25 cellular contexts compared by ENCODE assay signal in the genomic region with DNA sequence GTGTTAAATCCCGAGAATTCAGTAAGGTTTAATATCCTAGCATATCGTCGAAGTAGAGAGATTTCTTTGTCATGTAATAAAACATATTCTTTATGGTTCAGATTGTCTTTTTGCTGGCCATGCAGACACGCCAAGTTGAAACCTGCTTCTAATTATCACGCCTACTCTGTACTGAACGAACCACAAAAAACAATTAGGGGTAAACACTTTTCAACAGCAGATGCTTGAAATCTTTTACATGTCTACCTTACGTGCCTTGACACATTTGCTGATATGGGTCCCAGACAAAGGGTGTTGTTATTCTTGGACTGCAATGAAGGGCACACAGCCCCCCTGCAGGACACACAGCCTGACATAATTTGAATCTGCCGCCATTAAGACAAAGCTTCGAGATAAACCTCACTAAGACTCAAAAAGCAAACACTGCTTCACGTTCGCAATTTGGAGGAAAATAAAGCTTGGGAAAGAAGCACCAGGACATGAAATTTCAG. TPM values are rescaled to one million over a fixed set of nuclear protein-coding genes. Genes with fewer than 3 reads are reported as not detected.
DNase-seq lines count a peak whose midpoint lies in the region; ATAC-seq and TF ChIP-seq lines count a peak whose summit lies in the region.
"Had no signal": no experiment of that assay in that cellular context is flagged by ENCODE, and none has a peak within 500 bp of the region (broad histone marks: within the 10 kb centered on the region; RNA-seq: fewer than 3 reads in every experiment).

No MANE protein-coding gene starts in this region.

- H3K9me2 ChIP-seq in GM23248 (ENCODE audit: insufficient read depth), result no peaks in the 10 kb centered on the region

- DNase-seq in GM23248, result peak; percentile 47
- DNase-seq in left ventricle myocardium inferior, result no peak
- DNase-seq in gastrocnemius medialis, result no peak
- DNase-seq in AG20443 (ENCODE audit: low spot score), result no peak
- no peak for DNase-seq in stimulated activated CD4-positive, alpha-beta T cell treated with anti-CD3 and anti-CD28 coated beads, Interleukin-15, amount 100 ng/mL, for 24 hours
- no peak for DNase-seq in middle frontal gyrus (ENCODE audit: extremely low spot score, low spot score)
- DNase-seq: activated CD4-positive, alpha-beta memory T cell treated with anti-CD3 and anti-CD28 coated beads for 36 hours; activated CD8-positive, alpha-beta memory T cell treated with anti-CD3 and anti-CD28 coated beads, Interleukin-2, amount 50 U/mL, for 48 hours; anterior cingulate cortex; Calu3; KBM-7; MG63; NCI-H1105 treated with DMSO at 0.1 percent for 48 hours; NCI-H2081; NCI-H446 treated with DMSO at 0.1 percent for 48 hours; upper lobe of left lung had no signal

- no peaks in the 10 kb centered on the region for H3K27me3 Mint-ChIP-seq in brain
- H3K27me3 Mint-ChIP-seq: activated CD4-positive, alpha-beta memory T cell treated with anti-CD3 and anti-CD28 coated beads for 36 hours had no signal

- H3K27ac ChIP-seq in GM23248, result no peak overlapping the region
- H3K27ac ChIP-seq in left ventricle myocardium inferior (replicated peaks), result peak overlapping the region; percentile 82
- H3K27ac ChIP-seq in gastrocnemius medialis, result peak overlapping the region; percentile 75 to 100 (median 95)
- H3K27ac ChIP-seq: cardiac muscle cell, RWPE1, SK-N-MC had no signal

- no peak for TF ChIP-seq POLR2A in gastrocnemius medialis (IDR thresholded peaks at IDR 0.05)

- no peak overlapping the region for H3K9ac ChIP-seq in GM23248

- peak in 1 of 2 donors; percentile 33 for ATAC-seq in gastrocnemius medialis
- ATAC-seq: activated CD4-positive, CD25-positive, alpha-beta regulatory T cell treated with anti-CD3 and anti-CD28 coated beads, Interleukin-2, amount 50 U/mL, for 24 hours; activated naive CD4-positive, alpha-beta T cell treated with anti-CD3 and anti-CD28 coated beads, Interleukin-2, amount 50 U/mL, for 72 hours had no signal

- TF ChIP-seq CTCF in brain (conservative IDR thresholded peaks at IDR 0.05), result no peak
- no peak for TF ChIP-seq CTCF in left ventricle myocardium inferior (IDR thresholded peaks at IDR 0.05; ENCODE audit: borderline replicate concordance)
- no peak for TF ChIP-seq CTCF in gastrocnemius medialis (IDR thresholded peaks at IDR 0.05 in 4 of 5, conservative IDR thresholded peaks at IDR 0.05 in 1 of 5)

- no peak overlapping the region for H3K4me3 Mint-ChIP-seq in brain
- H3K4me3 Mint-ChIP-seq: activated CD4-positive, alpha-beta memory T cell treated with anti-CD3 and anti-CD28 coated beads for 36 hours; CD14-positive monocyte had no signal

- no peak overlapping the region for H2AFZ ChIP-seq in GM23248

- peaks cover 31% of the 10 kb centered on the region for H3K36me3 Mint-ChIP-seq in brain
- H3K36me3 Mint-ChIP-seq: activated naive CD4-positive, alpha-beta T cell treated with anti-CD3 and anti-CD28 coated beads, Interleukin-2, amount 50 U/mL, for 72 hours had no signal

- H3K79me2 ChIP-seq in GM23248 (ENCODE audit: insufficient read depth), result no peaks in the 10 kb centered on the region

- no peaks in the 10 kb centered on the region for H3K9me3 ChIP-seq in GM23248 (ENCODE audit: low read depth)
- H3K9me3 ChIP-seq in left ventricle myocardium inferior (replicated peaks), result no peaks in the 10 kb centered on the region
- no peaks in the 10 kb centered on the region for H3K9me3 ChIP-seq in gastrocnemius medialis
- H3K9me3 ChIP-seq: HAP-1, MG63, upper lobe of left lung had no signal

- H3K27me3 ChIP-seq in GM23248 (replicated peaks; ENCODE audit: insufficient read depth) (no peaks in the 10 kb centered on the region), left ventricle myocardium inferior (ENCODE audit: low read depth) (no peaks in the 10 kb centered on the region), gastrocnemius medialis (no peaks in the 10 kb centered on the region)
- H3K27me3 ChIP-seq: cardiac muscle cell, MG63, upper lobe of left lung had no signal

- 12 to 15% methylated on average over 11 of the region's 11 CpGs for WGBS in GM23248 (ENCODE audit: low coverage in 1 of 2, low lambda C conversion rate in 2 of 2, missing lambda C conversion rate in 2 of 2), 2 experiments

- H4K20me1 ChIP-seq in GM23248 (ENCODE audit: insufficient read depth), result no peaks in the 10 kb centered on the region

- H3K4me2 ChIP-seq in GM23248 (ENCODE audit: unreplicated experiment), result no peak overlapping the region

- in situ Hi-C loops in GM23248 (cut with MboI) (no loop called here), gastrocnemius medialis (cut with MboI; ENCODE audit: low sequenced_read_pairs in 4 of 4) (loop anchor here in 1 of 4 donors (10.0 kb wide), 1 partner anchor 61 kb away; no protein-coding TSS in a partner anchor)

- H3K36me3 ChIP-seq in GM23248 (ENCODE audit: low read depth) (peaks cover 47% of the 10 kb centered on the region), left ventricle myocardium inferior (peaks cover 84% of the 10 kb centered on the region), gastrocnemius medialis (peaks cover 3 to 53% of the 10 kb centered on the region in 2 donors)
- H3K36me3 ChIP-seq: cardiac muscle cell, HAP-1, MG63 had no signal

- H3K4me3 ChIP-seq in GM23248 (no peak overlapping the region), left ventricle myocardium inferior (no peak overlapping the region), gastrocnemius medialis (no peak overlapping the region)
- H3K4me3 ChIP-seq: cardiac muscle cell, HAP-1, MG63, SK-N-MC, skin epidermis, upper lobe of left lung had no signal

- H3K4me1 ChIP-seq in GM23248 (ENCODE audit: insufficient read depth), result peaks cover 13% of the 10 kb centered on the region; the same call in 1 of the 2 replicates
- H3K4me1 ChIP-seq in left ventricle myocardium inferior, result peaks cover 93% of the 10 kb centered on the region
- peaks cover 50 to 54% of the 10 kb centered on the region in 2 donors for H3K4me1 ChIP-seq in gastrocnemius medialis

- intact Hi-C loops in left ventricle myocardium inferior (cut with micrococcal nuclease) (no loop called here), gastrocnemius medialis (cut with DNase I; ENCODE audit: low total_unique reads) (no loop called here)

- peaks cover 19% of the 10 kb centered on the region for H3K4me1 Mint-ChIP-seq in brain

- peak overlapping the region in 3 of 5 experiments; percentile 11 to 37 (median 18) for H3K27ac Mint-ChIP-seq in brain
- H3K27ac Mint-ChIP-seq: activated CD4-positive, alpha-beta memory T cell treated with anti-CD3 and anti-CD28 coated beads for 36 hours had no signal

- H3F3A ChIP-seq in GM23248 (ENCODE audit: insufficient read depth), result peaks cover 31% of the 10 kb centered on the region; the same call in 1 of the 2 replicates

- no peaks in the 10 kb centered on the region for H3K9me3 Mint-ChIP-seq in brain
- H3K9me3 Mint-ChIP-seq: activated CD4-positive, alpha-beta memory T cell treated with anti-CD3 and anti-CD28 coated beads for 36 hours; activated naive CD4-positive, alpha-beta T cell treated with anti-CD3 and anti-CD28 coated beads, Interleukin-2, amount 50 U/mL, for 72 hours had no signal

RNA-seq across cellular contexts. Expression of a gene that starts 13.3 kb away (rescaled TPM):
- total RNA-seq in GM23248 (2014; rRNA removed; shearing (Covaris generic)), result 82.0 and 91.4 TPM in 2 replicates
- polyA plus RNA-seq in GM23248 (2016; fragmentation: Nextera tagmentation; extraction: Ambion mirVana), result 99.1 and 100 TPM in 2 replicates
- polyA plus RNA-seq in brain (ENCODE audit: insufficient read depth, low read depth, low replicate concordance), result 6.4 TPM
- total RNA-seq in left ventricle myocardium inferior, result 89.9 TPM
- 100 to 1,000 TPM in 2 of 4 donors, 10 to 100 TPM in 2; 79.1 to 182 (median 92.0) TPM for total RNA-seq in gastrocnemius medialis
